Comparison of ENCODE assay signal across 8 cellular contexts in genomic region chr17:41918392-41919164, GRCh38. TPM values are rescaled to one million over a fixed set of nuclear protein-coding genes. Genes with fewer than 3 reads are reported as not detected.
DNase-seq lines count a peak whose midpoint lies in the region; ATAC-seq and TF ChIP-seq lines count a peak whose summit lies in the region.

Gene ACLY, minus strand, starts transcription at chr17:41918951. Its CDS starts 5,078 bp downstream, at chr17:41913873.

- in situ Hi-C loops in Panc1 (cut with HindIII; ENCODE audit: low pct_unique_long_range_greater_than_20kb, low sequenced_read_pairs) = no loop called here

- H3K4me3 ChIP-seq in Panc1 (ENCODE audit: low read depth in 2 of 2, low read length in 2 of 2) (peak within 1 kb of the TSS; percentile 81 to 95), muscle layer of duodenum (ENCODE audit: low read depth in 1 of 2, low read length in 2 of 2) (peak within 1 kb of the TSS; percentile 84 to 92)

- POLR2A ChIA-PET in Panc1 (lab: Charles Lee) = interaction anchor here (0.7 to 1.3 kb wide), 4 partner anchors 7 to 107 kb away, joined by 3 to 4 read pairs (median 4); partner anchors contain the start of gene ODAD4

- CTCF ChIA-PET in Panc1 (lab: Charles Lee) = no interaction called here

- peak; percentile 93 for ATAC-seq in GM21529 (IDR thresholded peaks at IDR 0.05; ENCODE audit: unreplicated experiment)
- peak; percentile 97 for ATAC-seq in Panc1
- peak; percentile 99 for ATAC-seq in activated T-cell treated with anti-CD3 and anti-CD28 coated beads, Interleukin-2, amount 50 U/mL, for 4 hours
- peak; percentile 97 for ATAC-seq in esophagus mucosa

- H3K36me3 ChIP-seq in Panc1 (ENCODE audit: control insufficient read depth, insufficient read depth, low read length) (peaks cover 4% of the 10 kb centered on the region; the same call in 1 of the 2 replicates), muscle layer of duodenum (ENCODE audit: control insufficient read depth in 1 of 2, insufficient read depth in 2 of 2, low read length in 2 of 2) (peaks cover under 1% of the 10 kb centered on the region in 2 donors)

- H3K27ac ChIP-seq in Panc1 (ENCODE audit: low read length) = peak within 1 kb of the TSS; percentile 93
- peak within 1 kb of the TSS; percentile 84 for H3K27ac ChIP-seq in muscle layer of duodenum (ENCODE audit: low read length)

- no peak for TF ChIP-seq CTCF in Panc1 (IDR thresholded peaks at IDR 0.05)

- H3K4me1 ChIP-seq in Panc1 (ENCODE audit: control insufficient read depth, insufficient read depth, low read length) (peaks cover 22% of the 10 kb centered on the region), muscle layer of duodenum (ENCODE audit: control insufficient read depth in 1 of 2, insufficient read depth in 2 of 2, low read length in 2 of 2) (peaks cover 11 to 23% of the 10 kb centered on the region in 2 donors)

- BruUV-seq in Panc1 (replicated peaks; lab: Mats Ljungman, UMichigan) = TSS peak; percentile 76

- H3K4me1 Mint-ChIP-seq in activated T-cell treated with anti-CD3 and anti-CD28 coated beads, Interleukin-2, amount 50 U/mL, for 4 hours (ENCODE audit: low read depth) = peaks cover 29% of the 10 kb centered on the region

- H3K9me3 Mint-ChIP-seq in activated T-cell treated with anti-CD3 and anti-CD28 coated beads, Interleukin-2, amount 50 U/mL, for 4 hours = no peaks in the 10 kb centered on the region

- H3K36me3 Mint-ChIP-seq in activated T-cell treated with anti-CD3 and anti-CD28 coated beads, Interleukin-2, amount 50 U/mL, for 4 hours (ENCODE audit: insufficient read depth) = peaks cover 6% of the 10 kb centered on the region

- no peak for TF ChIP-seq RAD21 in Ishikawa (IDR thresholded peaks at IDR 0.05; ENCODE audit: low read depth)

- no peak for TF ChIP-seq EP300 in Ishikawa (IDR thresholded peaks at IDR 0.05; ENCODE audit: borderline replicate concordance)

- H3K27me3 ChIP-seq in Panc1 (ENCODE audit: control insufficient read depth, insufficient read depth, low read length) (no peaks in the 10 kb centered on the region), muscle layer of duodenum (ENCODE audit: low read depth, low read length) (no peaks in the 10 kb centered on the region)

- H3K9me3 ChIP-seq in Panc1 (ENCODE audit: control insufficient read depth, insufficient read depth, low read depth, low read length) (no peaks in the 10 kb centered on the region), muscle layer of duodenum (ENCODE audit: control insufficient read depth in 1 of 2, low read length in 2 of 2) (no peaks in the 10 kb centered on the region)

- H3K4me3 Mint-ChIP-seq in activated T-cell treated with anti-CD3 and anti-CD28 coated beads, Interleukin-2, amount 50 U/mL, for 4 hours = peak within 1 kb of the TSS; percentile 95

- intact Hi-C loops in Panc1 (cut with micrococcal nuclease; ENCODE audit: unreplicated experiment) = no loop called here

- H3K27me3 Mint-ChIP-seq in activated T-cell treated with anti-CD3 and anti-CD28 coated beads, Interleukin-2, amount 50 U/mL, for 4 hours (ENCODE audit: low read depth) = no peaks in the 10 kb centered on the region

- peak; percentile 94 for DNase-seq in DMS 273 treated with DMSO at 0.1 percent for 48 hours (lab: John Stamatoyannopoulos, UW)
- DNase-seq in Panc1 (ENCODE audit: low read depth, low spot score) = peak; percentile 62
- peak; percentile 94 for DNase-seq in activated T-cell treated with anti-CD3 and anti-CD28 coated beads, Interleukin-2, amount 50 U/mL, for 4 hours
- DNase-seq in stimulated activated CD8-positive, alpha-beta memory T cell treated with anti-CD3 and anti-CD28 coated beads, Interleukin-7, amount 100 ng/mL, for 4 hours (ENCODE audit: low read depth in 2 of 2) = peak; percentile 89 to 94

TF ChIP-seq in Ishikawa, 13 proteins besides CTCF, POLR2A, EP300 and RAD21:
- TF ChIP-seq CEBPB (IDR thresholded peaks at IDR 0.05) = no peak
- peak; percentile 40; the same call in 1 of the 2 replicates for TF ChIP-seq YY1 (IDR thresholded peaks at IDR 0.05; ENCODE audit: low read depth)
- TF ChIP-seq TEAD4 (IDR thresholded peaks at IDR 0.05) = no peak
- no peak for TF ChIP-seq EGR1 (IDR thresholded peaks at IDR 0.05)
- TF ChIP-seq NFIC (IDR thresholded peaks at IDR 0.05) = peak; percentile 47
- 0 out of 2 replicates have a peak, but pooled peaks have one; percentile 26 for TF ChIP-seq REST (IDR thresholded peaks at IDR 0.05; ENCODE audit: low read depth)
- peak; percentile 50 for TF ChIP-seq MAX (IDR thresholded peaks at IDR 0.05)
- peak; percentile 28; the same call in 1 of the 2 replicates for TF ChIP-seq USF1 (IDR thresholded peaks at IDR 0.05)
- peak; percentile 82 for TF ChIP-seq TAF1 (IDR thresholded peaks at IDR 0.05; ENCODE audit: low read depth)
- TF ChIP-seq FOXM1 (IDR thresholded peaks at IDR 0.05; ENCODE audit: borderline replicate concordance, low read depth) = peak; percentile 25; the same call in 1 of the 2 replicates
- TF ChIP-seq TCF12 (IDR thresholded peaks at IDR 0.05; ENCODE audit: low read depth) = no peak; the same call in 1 of the 2 replicates
- peak; percentile 48; the same call in 1 of the 2 replicates for TF ChIP-seq CREB1 (IDR thresholded peaks at IDR 0.05; ENCODE audit: low read depth)
- no peak for TF ChIP-seq ZBTB7A (IDR thresholded peaks at IDR 0.05; ENCODE audit: low read depth)
TF ChIP-seq in Ishikawa: peak in this region for 8.

RNA-seq across cellular contexts. Expression of gene ACLY, which starts in this region (rescaled TPM):
- 225 TPM for total RNA-seq in Panc1 (2021; ENCODE audit: unreplicated experiment)
- 176 TPM for polyA plus RNA-seq in Panc1 (2012; ENCODE audit: insufficient read length)
- 100 to 1,000 TPM; 197 to 210 (median 198) TPM for total RNA-seq in activated T-cell treated with anti-CD3 and anti-CD28 coated beads, Interleukin-2, amount 50 U/mL, for 4 hours
- 161 TPM for total RNA-seq in esophagus mucosa

Comparison
In these comparisons a context has a peak if more than half of its experiments do, and no peak if none do; other contexts are left out.
1. Peak in every context shown above with its lines: DNase-seq, ATAC-seq, H3K4me3 ChIP-seq and H3K27ac ChIP-seq.